In genomic region chr22:19974233-19974861, GRCh38 we compare ENCODE assay signal across 8 cellular contexts. TPM values are rescaled to one million over a fixed set of nuclear protein-coding genes. Genes with fewer than 3 reads are reported as not detected.
DNase-seq lines count a peak whose midpoint lies in the region; ATAC-seq, FAIRE-seq and TF ChIP-seq lines count a peak whose summit lies in the region.

No MANE protein-coding gene starts in this region.

- H3K27ac ChIP-seq in GM12878 (ENCODE audit: control insufficient read depth, insufficient read depth) (no peak overlapping the region), vagina (no peak overlapping the region), coronary artery (peak overlapping the region in 1 of 2 donors; percentile 56)

- CTCF ChIA-PET in GM12878 (lab: Yijun Ruan, JAX): interaction anchor here (0.7 to 1.2 kb wide), 2 partner anchors 39 to 97 kb away, joined by 3 read pairs; no protein-coding TSS in a partner anchor

- TF ChIP-seq POLR2A in GM12878 (IDR thresholded peaks at IDR 0.05; ENCODE audit: low read depth, low read length) (no peak), vagina (IDR thresholded peaks at IDR 0.05) (no peak)

- H3K4me2 ChIP-seq in GM12878 (ENCODE audit: control insufficient read depth, insufficient read depth): no peak overlapping the region

- POLR2A ChIA-PET in GM12878 (lab: Charles Lee): no interaction called here

- no peak overlapping the region for H2AFZ ChIP-seq in GM12878 (ENCODE audit: control insufficient read depth, low read depth, low read length)

- peak; percentile 79 for ATAC-seq in GM12878
- ATAC-seq in GM19455 (IDR thresholded peaks at IDR 0.05; ENCODE audit: unreplicated experiment): no peak

- TF ChIP-seq RAD21 in GM12878 (IDR thresholded peaks at IDR 0.05; ENCODE audit: insufficient read depth, low read depth, low read length): no peak

- no peak overlapping the region for H3K4me3 ChIP-seq in GM12878
- no peak overlapping the region for H3K4me3 ChIP-seq in vagina
- no peak overlapping the region for H3K4me3 ChIP-seq in coronary artery

- SMC1A ChIA-PET in GM12878 (lab: Charles Lee; ENCODE audit: uncharacterized antibody, unreplicated experiment): no interaction called here

- DNase-seq in CD1c-positive myeloid dendritic cell (ENCODE audit: extremely low spot score): peak; percentile 30
- DNase-seq in GM20000 (ENCODE audit: low spot score): peak; percentile 83
- DNase-seq in NCI-H2196 treated with DMSO at 0.1 percent for 48 hours (lab: John Stamatoyannopoulos, UW; ENCODE audit: unreplicated experiment): peak; percentile 63
- DNase-seq in GM12878 (ENCODE audit: low read depth, low spot score): no peak
- DNase-seq in medulla oblongata (ENCODE audit: extremely low spot score): peak; percentile 74
- no peak for DNase-seq in vagina (ENCODE audit: extremely low spot score in 2 of 2)
- DNase-seq in coronary artery (ENCODE audit: low spot score): no peak

- no peak overlapping the region for H3K9ac ChIP-seq in GM12878 (ENCODE audit: control insufficient read depth, insufficient read depth, low read length)

- no TSS peak for BruUV-seq in GM12878 (replicated peaks; lab: Mats Ljungman, UMichigan)

- no peaks in the 10 kb centered on the region for H3K27me3 ChIP-seq in GM12878 (replicated peaks in 1 of 2; ENCODE audit: control insufficient read depth in 2 of 2, insufficient read depth in 2 of 2, low read length in 1 of 2)
- H3K27me3 ChIP-seq in vagina: no peaks in the 10 kb centered on the region

- no peak for TF ChIP-seq EP300 in GM12878 (IDR thresholded peaks at IDR 0.05; ENCODE audit: borderline replicate concordance in 1 of 2, control insufficient read depth in 1 of 2, low read depth in 2 of 2, low read length in 2 of 2)

- no peak for FAIRE-seq in GM12878 (lab: Jason Lieb, UNC)

- H3K79me2 ChIP-seq in GM12878 (ENCODE audit: control insufficient read depth, insufficient read depth, low read length): no peaks in the 10 kb centered on the region

- 34% methylated on average over 13 of the region's 13 CpGs for WGBS in GM12878 (ENCODE audit: insufficient coverage, insufficient replicate concordance, low lambda C conversion rate, missing lambda C conversion rate)

- intact Hi-C loops in GM12878 (cut with micrococcal nuclease; ENCODE audit: unreplicated experiment): loop anchor here (5.0 kb wide), 2 partner anchors 38 to 143 kb away; partner anchors contain the start of genes RANBP1 and TRMT2A
- intact Hi-C loops in vagina (cut with DNase I): no loop called here

- RAD21 ChIA-PET in GM12878 (lab: Charles Lee; ENCODE audit: unreplicated experiment): interaction anchor here (1.1 kb wide), 1 partner anchor 155 kb away, joined by 3 read pairs; no protein-coding TSS in a partner anchor

- no peak for TF ChIP-seq CTCF in GM20000 (IDR thresholded peaks at IDR 0.05; ENCODE audit: extremely low read depth, missing control alignments)
- no peak for TF ChIP-seq CTCF in GM12878 (IDR thresholded peaks at IDR 0.05 in 2 of 3, conservative IDR thresholded peaks at IDR 0.05 in 1 of 3; ENCODE audit: control insufficient read depth in 2 of 3, extremely low read depth in 1 of 3, insufficient read depth in 1 of 3, low read depth in 3 of 3, low read length in 3 of 3)
- no peak for TF ChIP-seq CTCF in vagina (IDR thresholded peaks at IDR 0.05)
- TF ChIP-seq CTCF in coronary artery (IDR thresholded peaks at IDR 0.05): no peak

- in situ Hi-C loops in GM12878 (cut with MboI): no loop called here

- H3K36me3 ChIP-seq in GM12878 (ENCODE audit: control insufficient read depth in 2 of 2, insufficient read depth in 2 of 2, low read length in 1 of 2) (no peaks in the 10 kb centered on the region; a peak in 1 of 4 replicates), vagina (peaks cover 0 to 15% of the 10 kb centered on the region in 2 donors)

- no peaks in the 10 kb centered on the region for H4K20me1 ChIP-seq in GM12878 (ENCODE audit: control insufficient read depth, insufficient read depth)

- H3K9me3 ChIP-seq in GM12878 (replicated peaks; ENCODE audit: control insufficient read depth, insufficient read depth, low read length) (no peaks in the 10 kb centered on the region), vagina (no peaks in the 10 kb centered on the region)

- no peaks in the 10 kb centered on the region for H3K4me1 ChIP-seq in GM12878 (ENCODE audit: control insufficient read depth, insufficient read depth, low read length)
- peaks cover 15% of the 10 kb centered on the region for H3K4me1 ChIP-seq in vagina

TF ChIP-seq in GM12878, 131 proteins besides CTCF, POLR2A, EP300 and RAD21 (continues in another document):
- TF ChIP-seq NRF1 (conservative IDR thresholded peaks at IDR 0.05; ENCODE audit: low read depth, low read length): no peak
- no peak for TF ChIP-seq ESRRA (IDR thresholded peaks at IDR 0.05; ENCODE audit: low read length)

RNA-seq across cellular contexts. Expression of gene TXNRD2, which starts 32.7 kb away (rescaled TPM):
- total RNA-seq in GM12878 (2013; cell fraction: nucleolus; rRNA removed): 34.2 and 45.3 TPM in 2 replicates
- total RNA-seq in GM12878 (2014; rRNA removed) (13.9 and 16.5 TPM in 2 replicates), GM12878 (2014; rRNA removed; fragmentation: Illumina TruSeq; extraction: Trizol) (10.0 and 11.2 TPM in 2 replicates), GM12878 (2021) (17.7 and 19.4 TPM in 2 replicates), vagina (13.5 TPM)
- polyA plus RNA-seq in GM12878 (2011; ENCODE audit: low read depth): 7.3 TPM
- polyA plus RNA-seq in GM12878 (2011; rRNA removed) (8.6 and 12.4 TPM in 2 replicates), GM12878 (2014; fragmentation: Illumina TruSeq; extraction: Trizol) (7.7 and 8.7 TPM in 2 replicates), GM12878 (2014; fragmentation: Nextera tagmentation; extraction: Ambion mirVana) (1 to 10 TPM; 1.6 to 1.9 TPM), GM12878 (2014; rRNA removed) (14.1 and 15.4 TPM in 2 replicates), GM12878 (2016; fragmentation: Nextera tagmentation; extraction: Ambion mirVana) (10 to 100 TPM; 24.3 to 26.0 TPM)
- 15.1 and 16.9 TPM in 2 replicates for polyA plus RNA-seq in GM12878 (2011; cell fraction: cytosol; rRNA removed)
- polyA plus RNA-seq in GM12878 (2011; cell fraction: nucleus; rRNA removed): 24.7 and 26.3 TPM in 2 replicates
- polyA plus RNA-seq in GM12878 (2012): 15.5 and 17.1 TPM in 2 replicates
- 8.6 and 15.8 TPM in 2 replicates for polyA minus RNA-seq in GM12878 (2011; rRNA and poly(A)+ RNA removed)
- 7.1 and 11.1 TPM in 2 replicates for polyA minus RNA-seq in GM12878 (2011; cell fraction: cytosol; rRNA and poly(A)+ RNA removed)
- polyA minus RNA-seq in GM12878 (2011; cell fraction: nucleus; rRNA and poly(A)+ RNA removed): 7.9 and 14.4 TPM in 2 replicates

RNA-seq across cellular contexts. Expression of gene COMT, which starts 32.8 kb away (rescaled TPM):
- 66.9 and 75.9 TPM in 2 replicates for total RNA-seq in GM12878 (2013; cell fraction: nucleolus; rRNA removed)
- total RNA-seq in GM12878 (2014; rRNA removed): 107 and 112 TPM in 2 replicates
- 26.8 and 33.7 TPM in 2 replicates for total RNA-seq in GM12878 (2014; rRNA removed; fragmentation: Illumina TruSeq; extraction: Trizol)
- 99.7 and 114 TPM in 2 replicates for total RNA-seq in GM12878 (2021)
- 26.9 TPM for polyA plus RNA-seq in GM12878 (2011; ENCODE audit: low read depth)
- 12.4 and 30.7 TPM in 2 replicates for polyA plus RNA-seq in GM12878 (2011; rRNA removed)
- 67.0 and 75.8 TPM in 2 replicates for polyA plus RNA-seq in GM12878 (2011; cell fraction: cytosol; rRNA removed)
- polyA plus RNA-seq in GM12878 (2011; cell fraction: nucleus; rRNA removed): 77.9 and 87.9 TPM in 2 replicates
- 76.9 and 81.1 TPM in 2 replicates for polyA plus RNA-seq in GM12878 (2012)
- 4.8 and 26.1 TPM in 2 replicates for polyA plus RNA-seq in GM12878 (2014; fragmentation: Illumina TruSeq; extraction: Trizol)
- polyA plus RNA-seq in GM12878 (2014; fragmentation: Nextera tagmentation; extraction: Ambion mirVana): 10 to 100 TPM in 1 of 2 experiments, 1 to 10 TPM in 1; 4.5 to 16.1 TPM
- polyA plus RNA-seq in GM12878 (2014; rRNA removed): 98.5 and 117 TPM in 2 replicates
- 100 to 1,000 TPM; 142 to 152 TPM for polyA plus RNA-seq in GM12878 (2016; fragmentation: Nextera tagmentation; extraction: Ambion mirVana)
- 18.1 and 31.4 TPM in 2 replicates for polyA minus RNA-seq in GM12878 (2011; rRNA and poly(A)+ RNA removed)
- 13.0 and 19.3 TPM in 2 replicates for polyA minus RNA-seq in GM12878 (2011; cell fraction: cytosol; rRNA and poly(A)+ RNA removed)
- 11.8 and 20.2 TPM in 2 replicates for polyA minus RNA-seq in GM12878 (2011; cell fraction: nucleus; rRNA and poly(A)+ RNA removed)
- total RNA-seq in vagina: 240 TPM

RNA-seq across cellular contexts. Expression of gene ARVCF, which starts 42.3 kb away (rescaled TPM):
- 0.76 and 0.92 TPM in 2 replicates for total RNA-seq in GM12878 (2013; cell fraction: nucleolus; rRNA removed)
- total RNA-seq in GM12878 (2014; rRNA removed): 0.44 and 1.0 TPM in 2 replicates
- total RNA-seq in GM12878 (2014; rRNA removed; fragmentation: Illumina TruSeq; extraction: Trizol): 0.13 and 0.32 TPM in 2 replicates
- total RNA-seq in GM12878 (2021): 1.8 and 1.9 TPM in 2 replicates
- polyA plus RNA-seq in GM12878 (2011; ENCODE audit: low read depth): 0.13 TPM
- 0.17 and 0.26 TPM in 2 replicates for polyA plus RNA-seq in GM12878 (2011; rRNA removed)
- 0.22 and 0.60 TPM in 2 replicates for polyA plus RNA-seq in GM12878 (2011; cell fraction: cytosol; rRNA removed)
- 5.6 and 6.7 TPM in 2 replicates for polyA plus RNA-seq in GM12878 (2011; cell fraction: nucleus; rRNA removed)
- polyA plus RNA-seq in GM12878 (2012): 1.2 and 3.5 TPM in 2 replicates
- polyA plus RNA-seq in GM12878 (2014; fragmentation: Illumina TruSeq; extraction: Trizol): 0.13 and 0.21 TPM in 2 replicates
- polyA plus RNA-seq in GM12878 (2014; fragmentation: Nextera tagmentation; extraction: Ambion mirVana): not detected
- polyA plus RNA-seq in GM12878 (2014; rRNA removed): 1.00 and 2.6 TPM in 2 replicates
- 1 to 10 TPM; 1.0 to 1.3 TPM for polyA plus RNA-seq in GM12878 (2016; fragmentation: Nextera tagmentation; extraction: Ambion mirVana)
- polyA minus RNA-seq in GM12878 (2011; rRNA and poly(A)+ RNA removed): 0.15 and 0.52 TPM in 2 replicates
- polyA minus RNA-seq in GM12878 (2011; cell fraction: cytosol; rRNA and poly(A)+ RNA removed): not detected in 2 replicates
- polyA minus RNA-seq in GM12878 (2011; cell fraction: nucleus; rRNA and poly(A)+ RNA removed): 2.0 and 2.1 TPM in 2 replicates
- 10.8 TPM for total RNA-seq in vagina

RNA-seq across cellular contexts. Expression of gene TANGO2, which starts 46.6 kb away (rescaled TPM):
- 42.1 and 46.9 TPM in 2 replicates for total RNA-seq in GM12878 (2013; cell fraction: nucleolus; rRNA removed)
- total RNA-seq in GM12878 (2014; rRNA removed) (24.2 and 25.6 TPM in 2 replicates), GM12878 (2014; rRNA removed; fragmentation: Illumina TruSeq; extraction: Trizol) (14.2 and 17.5 TPM in 2 replicates), GM12878 (2021) (19.4 and 22.2 TPM in 2 replicates), vagina (21.4 TPM)
- polyA plus RNA-seq in GM12878 (2011; ENCODE audit: low read depth): 14.8 TPM
- polyA plus RNA-seq in GM12878 (2011; rRNA removed) (9.7 and 21.0 TPM in 2 replicates), GM12878 (2014; fragmentation: Illumina TruSeq; extraction: Trizol) (11.6 and 19.8 TPM in 2 replicates), GM12878 (2014; fragmentation: Nextera tagmentation; extraction: Ambion mirVana) (1 to 10 TPM; 4.0 to 5.0 TPM), GM12878 (2014; rRNA removed) (23.1 and 26.7 TPM in 2 replicates), GM12878 (2016; fragmentation: Nextera tagmentation; extraction: Ambion mirVana) (10 to 100 TPM; 20.8 to 24.8 TPM)
- 27.8 and 38.8 TPM in 2 replicates for polyA plus RNA-seq in GM12878 (2011; cell fraction: cytosol; rRNA removed)
- polyA plus RNA-seq in GM12878 (2011; cell fraction: nucleus; rRNA removed): 28.8 and 31.0 TPM in 2 replicates
- polyA plus RNA-seq in GM12878 (2012): 14.9 and 15.9 TPM in 2 replicates
- polyA minus RNA-seq in GM12878 (2011; rRNA and poly(A)+ RNA removed): 40.0 and 50.8 TPM in 2 replicates
- polyA minus RNA-seq in GM12878 (2011; cell fraction: cytosol; rRNA and poly(A)+ RNA removed): 9.4 and 9.5 TPM in 2 replicates
- 7.4 and 13.3 TPM in 2 replicates for polyA minus RNA-seq in GM12878 (2011; cell fraction: nucleus; rRNA and poly(A)+ RNA removed)

Comparison
In these comparisons a context has a peak if more than half of its experiments do, and no peak if none do; other contexts are left out.
1. DNase-seq: peak in CD1c-positive myeloid dendritic cell (single experiment), GM20000 (single experiment), NCI-H2196 treated with DMSO at 0.1 percent for 48 hours (single experiment) and medulla oblongata (single experiment); none in GM12878 (single experiment), vagina (0 of 2) and coronary artery (single experiment).